ENCODE assay signal across 8 cellular contexts in genomic region chr7:99505324-99505662, GRCh38.
A peak's percentile ranks its signal among the peaks of the same experiment; 100 is the strongest.
DNase-seq lines count a peak whose midpoint lies in the region; ATAC-seq and TF ChIP-seq lines count a peak whose summit lies in the region.

No MANE protein-coding gene starts in this region.

- intact Hi-C loops in dendritic cell treated with granulocyte-macrophage colony-stimulating factor and Interleukin-4, amounts not matched to agents 40 ng/mL and 50 ng/mL, for 4 days (cut with micrococcal nuclease), result loop anchor here (2.0 to 10.0 kb wide), 2 partner anchors 54 to 110 kb away; partner anchors contain the start of genes ZNF655 and ZSCAN25

- H3K27ac Mint-ChIP-seq in dendritic cell treated with granulocyte-macrophage colony-stimulating factor and Interleukin-4, amounts not matched to agents 40 ng/mL and 50 ng/mL, for 4 days, result peak overlapping the region; percentile 93
- peak overlapping the region; percentile 93 for H3K27ac Mint-ChIP-seq in nephron progenitor cell

- H3K9me3 Mint-ChIP-seq in dendritic cell treated with granulocyte-macrophage colony-stimulating factor and Interleukin-4, amounts not matched to agents 40 ng/mL and 50 ng/mL, for 4 days, result no peaks in the 10 kb centered on the region
- H3K9me3 Mint-ChIP-seq in nephron progenitor cell, result peaks cover 8% of the 10 kb centered on the region

- H3K36me3 Mint-ChIP-seq in dendritic cell treated with granulocyte-macrophage colony-stimulating factor and Interleukin-4, amounts not matched to agents 40 ng/mL and 50 ng/mL, for 4 days (ENCODE audit: low read depth), result peaks cover 31% of the 10 kb centered on the region
- H3K36me3 Mint-ChIP-seq in nephron progenitor cell (ENCODE audit: low read depth), result peaks cover 21% of the 10 kb centered on the region

- peak; percentile 6 for ATAC-seq in GM18870 (IDR thresholded peaks at IDR 0.05; ENCODE audit: unreplicated experiment)
- no peak for ATAC-seq in HG03378 (IDR thresholded peaks at IDR 0.05; ENCODE audit: unreplicated experiment)
- no peak for ATAC-seq in HG03097 (IDR thresholded peaks at IDR 0.05; ENCODE audit: low FRiP score, unreplicated experiment)

- H3K4me1 Mint-ChIP-seq in dendritic cell treated with granulocyte-macrophage colony-stimulating factor and Interleukin-4, amounts not matched to agents 40 ng/mL and 50 ng/mL, for 4 days (ENCODE audit: low read depth), result peaks cover 16% of the 10 kb centered on the region
- H3K4me1 Mint-ChIP-seq in nephron progenitor cell, result peaks cover 21% of the 10 kb centered on the region

- DNase-seq in Kasumi-1 (lab: John Stamatoyannopoulos, UW) (peak; percentile 40 to 41), nephron progenitor cell (no peak), AG08395 (ENCODE audit: low spot score) (no peak), SW480 (ENCODE audit: low spot score) (no peak)

- H3K4me3 Mint-ChIP-seq in dendritic cell treated with granulocyte-macrophage colony-stimulating factor and Interleukin-4, amounts not matched to agents 40 ng/mL and 50 ng/mL, for 4 days, result peak overlapping the region; percentile 84
- peak overlapping the region; percentile 95 for H3K4me3 Mint-ChIP-seq in nephron progenitor cell

- TF ChIP-seq CTCF in nephron progenitor cell (IDR thresholded peaks at IDR 0.05), result no peak

- no peaks in the 10 kb centered on the region for H3K27me3 Mint-ChIP-seq in dendritic cell treated with granulocyte-macrophage colony-stimulating factor and Interleukin-4, amounts not matched to agents 40 ng/mL and 50 ng/mL, for 4 days
- H3K27me3 Mint-ChIP-seq in nephron progenitor cell (ENCODE audit: low read depth, poor library complexity), result no peaks in the 10 kb centered on the region

Comparison
In these comparisons a context has a peak if more than half of its experiments do, and no peak if none do; other contexts are left out.
1. DNase-seq: peak in Kasumi-1 (2 of 2); none in nephron progenitor cell (single experiment), AG08395 (single experiment) and SW480 (single experiment).